Comparison of ENCODE assay signal across 2 cellular contexts in genomic region chr11:68270334-68271022, GRCh38.
TF ChIP-seq lines count a peak whose summit lies in the region.

No MANE protein-coding gene starts in this region.

TF ChIP-seq in A549, 52 proteins besides CTCF, POLR2A, EP300 and RAD21 (continued from another document):
- no peak for TF ChIP-seq KDM1A (IDR thresholded peaks at IDR 0.05; ENCODE audit: low read depth)
- no peak for TF ChIP-seq MYC (IDR thresholded peaks at IDR 0.05; ENCODE audit: borderline replicate concordance, low read length)

TF ChIP-seq in IMR-90, 13 proteins besides CTCF, POLR2A, EP300 and RAD21:
- TF ChIP-seq ELK1 (IDR thresholded peaks at IDR 0.05; ENCODE audit: borderline replicate concordance, low read depth, low read length) (no peak), RFX5 (IDR thresholded peaks at IDR 0.05; ENCODE audit: low read depth, low read length) (no peak), SMC3 (IDR thresholded peaks at IDR 0.05; ENCODE audit: low read depth, low read length) (no peak)
